In the genomic region with DNA sequence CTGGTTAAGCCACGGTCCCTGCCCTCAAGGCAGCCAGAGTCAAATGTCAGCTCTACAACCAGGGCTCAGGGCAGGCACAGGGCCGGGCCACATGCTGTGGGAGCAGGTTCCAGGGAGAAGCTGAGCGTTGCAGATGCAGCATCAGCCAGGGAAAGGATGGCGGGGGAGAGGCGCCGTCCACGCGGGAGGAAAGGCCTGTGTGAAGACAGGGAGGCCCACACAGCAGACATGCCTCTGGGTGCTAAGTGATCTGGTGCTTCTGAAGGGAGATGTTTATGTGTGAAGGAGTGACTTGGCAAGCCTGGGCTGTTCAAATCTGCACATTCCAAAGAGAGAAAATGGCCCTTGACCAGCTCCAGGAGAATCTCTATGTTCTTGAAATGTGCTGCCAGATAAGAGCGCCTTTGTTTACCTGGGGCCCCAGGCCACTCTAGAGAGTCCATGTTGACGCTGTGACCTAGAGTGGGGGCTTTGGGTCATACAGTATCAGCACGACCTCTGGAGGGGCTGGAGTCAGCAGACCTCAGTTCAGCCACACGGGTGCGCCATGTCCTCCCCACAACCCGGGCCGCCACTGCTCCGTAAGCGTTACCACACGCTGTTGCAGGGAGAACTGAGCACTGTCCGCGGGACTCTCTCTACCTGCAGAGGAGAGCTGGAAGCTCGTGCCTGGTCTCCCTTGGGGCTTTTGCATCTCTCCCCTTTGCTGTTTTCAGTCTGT, we compare ENCODE assay signal across 12 cellular contexts. TPM values are rescaled to one million over a fixed set of nuclear protein-coding genes. Genes with fewer than 3 reads are reported as not detected.
A peak's percentile ranks its signal among the peaks of the same experiment; 100 is the strongest.
DNase-seq lines count a peak whose midpoint lies in the region; ATAC-seq and TF ChIP-seq lines count a peak whose summit lies in the region.
"Had no signal": no experiment of that assay in that cellular context is flagged by ENCODE, and none has a peak within 500 bp of the region (broad histone marks: within the 10 kb centered on the region; RNA-seq: fewer than 3 reads in every experiment).

No MANE protein-coding gene starts in this region.

- no peak overlapping the region for H3K23ac ChIP-seq in IMR-90 (ENCODE audit: low read depth, low read length)

- intact Hi-C loops in IMR-90 (cut with micrococcal nuclease) (no loop called here), dorsolateral prefrontal cortex (cut with DNase I) (no loop called here), posterior cingulate gyrus (cut with DNase I) (no loop called here)

- no peak overlapping the region for H3K18ac ChIP-seq in IMR-90 (ENCODE audit: low read depth, low read length)

- H3K4me2 ChIP-seq in IMR-90 (ENCODE audit: low read depth, low read length), result no peak overlapping the region

- H3K36me3 ChIP-seq in IMR-90 (ENCODE audit: control insufficient read depth, insufficient read depth, low read length) (peaks cover 60% of the 10 kb centered on the region), MG63 (peaks cover 91% of the 10 kb centered on the region)

- in situ Hi-C loops in IMR-90 (cut with MboI; ENCODE audit: low sequenced_read_pairs), result no loop called here

- H2BK15ac ChIP-seq in IMR-90 (ENCODE audit: low read depth, low read length), result no peak overlapping the region

- H3K9me3 ChIP-seq in IMR-90 (ENCODE audit: control insufficient read depth, insufficient read depth, low read length) (no peaks in the 10 kb centered on the region), MG63 (no peaks in the 10 kb centered on the region)
- H3K9me3 ChIP-seq: breast epithelium, esophagus squamous epithelium had no signal

- no peak overlapping the region for H4K8ac ChIP-seq in IMR-90 (ENCODE audit: low read depth in 2 of 2, low read length in 2 of 2)

- H3K56ac ChIP-seq in IMR-90 (ENCODE audit: extremely low read depth, insufficient read depth, low read length), result no peak overlapping the region

- peaks cover 25 to 76% of the 10 kb centered on the region in 2 experiments for H3K79me1 ChIP-seq in IMR-90 (ENCODE audit: low read depth in 1 of 2, low read length in 2 of 2)

- peaks cover 9% of the 10 kb centered on the region for H3K9me1 ChIP-seq in IMR-90 (ENCODE audit: insufficient read depth, low read length)

- CTCF ChIA-PET in GM10248 (lab: Yijun Ruan, JAX), result interaction anchor here (1.0 to 5.1 kb wide), 8 partner anchors 8 to 112 kb away, joined by 3 to 28 read pairs (median 8); a partner anchor contains a TSS
- CTCF ChIA-PET in IMR-90 (lab: Yijun Ruan, JAX), result no interaction called here

- H3K14ac ChIP-seq in IMR-90 (replicated peaks; ENCODE audit: low read depth, low read length), result no peak overlapping the region

- H2AK9ac ChIP-seq in IMR-90 (replicated peaks; ENCODE audit: low read depth, low read length, poor library complexity), result peak overlapping the region; percentile 77

- no peak overlapping the region for H3K4ac ChIP-seq in IMR-90 (ENCODE audit: low read depth, low read length)

- H4K20me1 ChIP-seq in IMR-90 (ENCODE audit: insufficient read depth, low read length), result peaks cover 28% of the 10 kb centered on the region

- POLR2A ChIA-PET in GM10248 (lab: Yijun Ruan, JAX), result interaction anchor here (0.5 to 3.8 kb wide), 6 partner anchors 10 to 37 kb away, joined by 3 to 36 read pairs (median 4); a partner anchor contains a TSS
- POLR2A ChIA-PET in IMR-90 (lab: Charles Lee; ENCODE audit: unreplicated experiment), result no interaction called here

- no peak overlapping the region for H2AFZ ChIP-seq in IMR-90 (replicated peaks; ENCODE audit: low read length, poor library complexity)

- BruUV-seq in IMR-90 (replicated peaks; lab: Mats Ljungman, UMichigan), result no TSS peak

- H3K4me3 ChIP-seq in IMR-90 (ENCODE audit: insufficient read depth, low read depth, low read length) (no peak overlapping the region), dorsolateral prefrontal cortex (no peak overlapping the region), MG63 (no peak overlapping the region)
- H3K4me3 ChIP-seq: breast epithelium, esophagus squamous epithelium had no signal

- ATAC-seq in IMR-90 (ENCODE audit: low read depth) (peak; percentile 68), GM19463 (IDR thresholded peaks at IDR 0.05; ENCODE audit: unreplicated experiment) (no peak)

- H3K4me1 ChIP-seq in IMR-90 (ENCODE audit: control insufficient read depth, insufficient read depth, low read length), result peaks cover 3% of the 10 kb centered on the region
- H3K4me1 ChIP-seq: breast epithelium had no signal

- no peak overlapping the region for H3K9ac ChIP-seq in IMR-90 (ENCODE audit: low read depth, low read length)

- DNase-seq in GM10248 (ENCODE audit: extremely low spot score), result no peak
- peak; percentile 44 for DNase-seq in IMR-90
- DNase-seq in dorsolateral prefrontal cortex, result peak in 6 of 10 donors; percentile 66 to 83 (median 76)
- DNase-seq in posterior cingulate gyrus, result peak in 8 of 10 donors; percentile 58 to 96 (median 78)
- DNase-seq in MG63, result no peak
- no peak for DNase-seq in OCI-M1 (lab: John Stamatoyannopoulos, UW)
- DNase-seq: DMS79; esophagus squamous epithelium; NCI-H2029; NK-92 treated with Interleukin-12 subunit alpha and Interleukin-12 subunit beta, amount 100 ng/mL, for 24 hours had no signal

- TF ChIP-seq RAD21 in IMR-90 (IDR thresholded peaks at IDR 0.05; ENCODE audit: low read length), result no peak

- H4K5ac ChIP-seq in IMR-90 (ENCODE audit: low read depth, low read length), result no peak overlapping the region

- peak; percentile 29 for TF ChIP-seq CTCF in GM10248 (IDR thresholded peaks at IDR 0.05; ENCODE audit: control extremely low read depth, extremely low read depth, low read depth, missing control alignments)
- TF ChIP-seq CTCF in IMR-90 (conservative IDR thresholded peaks at IDR 0.05; ENCODE audit: low read depth, low read length), result no peak
- TF ChIP-seq CTCF in dorsolateral prefrontal cortex (IDR thresholded peaks at IDR 0.05 in 54 of 56, conservative IDR thresholded peaks at IDR 0.05 in 2 of 56; ENCODE audit: low read depth in 1 of 56, partially characterized antibody in 56 of 56), result peak in 12 of 56 donors; percentile 10 to 37 (median 15)

- H3K27ac ChIP-seq in IMR-90 (ENCODE audit: insufficient read depth, low read length), result no peak overlapping the region
- H3K27ac ChIP-seq in dorsolateral prefrontal cortex, result peak overlapping the region in 30 of 59 donors; percentile 2 to 69 (median 49)
- H3K27ac ChIP-seq: breast epithelium, esophagus squamous epithelium had no signal

- no peak overlapping the region for H2BK120ac ChIP-seq in IMR-90 (ENCODE audit: low read depth, low read length)

- 76% methylated on average over 9 of the region's 21 CpGs; no CpG with 5 or more reads in 1 of the 2 experiments for WGBS in IMR-90 (ENCODE audit: extremely low coverage in 2 of 2, insufficient read length in 1 of 2), 2 experiments

- dilution Hi-C loops in IMR-90 (cut with HindIII; ENCODE audit: low sequenced_read_pairs, unreplicated experiment), result no loop called here

- no peak overlapping the region for H2BK5ac ChIP-seq in IMR-90 (ENCODE audit: low read depth, low read length, poor library complexity, severe bottlenecking)

- H2AK5ac ChIP-seq in IMR-90 (ENCODE audit: low read depth, low read length), result no peak overlapping the region

- H3K27me3 ChIP-seq in IMR-90 (ENCODE audit: control insufficient read depth, insufficient read depth, low read length) (no peaks in the 10 kb centered on the region), dorsolateral prefrontal cortex (no peaks in the 10 kb centered on the region), MG63 (no peaks in the 10 kb centered on the region)
- H3K27me3 ChIP-seq: breast epithelium, esophagus squamous epithelium had no signal

- H4K91ac ChIP-seq in IMR-90 (ENCODE audit: insufficient read depth, low read depth, low read length), result no peak overlapping the region

- TF ChIP-seq POLR2A in IMR-90 (IDR thresholded peaks at IDR 0.05; ENCODE audit: low read depth, low read length), result no peak

- no peak overlapping the region for H2BK20ac ChIP-seq in IMR-90 (ENCODE audit: low read depth, low read length)

RNA-seq across cellular contexts. Expression of a gene that starts 15.9 kb away (rescaled TPM):
- total RNA-seq in IMR-90 (2012; rRNA removed) (2.7 and 3.3 TPM in 2 replicates), dorsolateral prefrontal cortex (10 to 100 TPM in 65 of 120 experiments, 1 to 10 TPM in 55; 5.5 to 19.9 (median 10.1) TPM)
- polyA plus RNA-seq in IMR-90 (2012; rRNA removed), result 13.3 and 15.7 TPM in 2 replicates
- polyA plus RNA-seq in IMR-90 (2012; cell fraction: cytosol; rRNA removed), result 14.8 and 22.7 TPM in 2 replicates
- polyA plus RNA-seq in IMR-90 (2012; cell fraction: nucleus; rRNA removed; ENCODE audit: low replicate concordance), result 22.9 and 36.5 TPM in 2 replicates
- total RNA-seq in MG63 (2014; rRNA removed; shearing (Covaris generic); ENCODE audit: low replicate concordance), result 4.2 and 19.0 TPM in 2 replicates

RNA-seq across cellular contexts. Expression of a gene that starts 16.2 kb away (rescaled TPM):
- total RNA-seq in IMR-90 (2012; rRNA removed) (21.3 and 26.4 TPM in 2 replicates), dorsolateral prefrontal cortex (10 to 100 TPM; 27.0 to 56.5 (median 36.4) TPM)
- 29.7 and 32.4 TPM in 2 replicates for polyA plus RNA-seq in IMR-90 (2012; rRNA removed)
- polyA plus RNA-seq in IMR-90 (2012; cell fraction: cytosol; rRNA removed), result 15.8 and 24.2 TPM in 2 replicates
- polyA plus RNA-seq in IMR-90 (2012; cell fraction: nucleus; rRNA removed; ENCODE audit: low replicate concordance), result 26.5 and 28.5 TPM in 2 replicates
- 76.0 and 81.5 TPM in 2 replicates for total RNA-seq in MG63 (2014; rRNA removed; shearing (Covaris generic); ENCODE audit: low replicate concordance)

RNA-seq across cellular contexts. Expression of a gene that starts 16.4 kb away (rescaled TPM):
- total RNA-seq in IMR-90 (2012; rRNA removed), result under 0.01 and 0.36 TPM in 2 replicates
- 0.27 and 0.31 TPM in 2 replicates for polyA plus RNA-seq in IMR-90 (2012; rRNA removed)
- polyA plus RNA-seq in IMR-90 (2012; cell fraction: cytosol; rRNA removed), result 0.29 and 0.48 TPM in 2 replicates
- polyA plus RNA-seq in IMR-90 (2012; cell fraction: nucleus; rRNA removed; ENCODE audit: low replicate concordance), result 0.24 and 0.60 TPM in 2 replicates
- 1 to 10 TPM in 52 of 120 experiments, under 1 TPM in 57, not detected in 11; 0.23 to 6.1 (median 0.96) TPM for total RNA-seq in dorsolateral prefrontal cortex
- 3.6 TPM in 1 of 2 replicates, not detected in the other for total RNA-seq in MG63 (2014; rRNA removed; shearing (Covaris generic); ENCODE audit: low replicate concordance)

RNA-seq across cellular contexts. Expression of a gene that starts 35.6 kb away (rescaled TPM):
- total RNA-seq in IMR-90 (2012; rRNA removed), result 1.1 and 1.4 TPM in 2 replicates
- polyA plus RNA-seq in IMR-90 (2012; rRNA removed), result 26.8 and 27.8 TPM in 2 replicates
- 18.6 and 33.5 TPM in 2 replicates for polyA plus RNA-seq in IMR-90 (2012; cell fraction: cytosol; rRNA removed)
- polyA plus RNA-seq in IMR-90 (2012; cell fraction: nucleus; rRNA removed; ENCODE audit: low replicate concordance), result 40.7 and 82.6 TPM in 2 replicates
- total RNA-seq in dorsolateral prefrontal cortex, result 100 to 1,000 TPM in 14 of 120 experiments, 10 to 100 TPM in 106; 61.4 to 116 (median 85.9) TPM
- total RNA-seq in MG63 (2014; rRNA removed; shearing (Covaris generic); ENCODE audit: low replicate concordance), result 5.2 and 11.5 TPM in 2 replicates

RNA-seq across cellular contexts. Expression of a gene that starts 36.0 kb away (rescaled TPM):
- total RNA-seq in IMR-90 (2012; rRNA removed) (3.6 and 5.0 TPM in 2 replicates), dorsolateral prefrontal cortex (10 to 100 TPM; 19.9 to 42.2 (median 27.8) TPM)
- polyA plus RNA-seq in IMR-90 (2012; rRNA removed), result 54.4 and 68.7 TPM in 2 replicates
- polyA plus RNA-seq in IMR-90 (2012; cell fraction: cytosol; rRNA removed), result 58.5 and 76.0 TPM in 2 replicates
- polyA plus RNA-seq in IMR-90 (2012; cell fraction: nucleus; rRNA removed; ENCODE audit: low replicate concordance), result 78.4 and 102 TPM in 2 replicates
- 12.1 and 16.5 TPM in 2 replicates for total RNA-seq in MG63 (2014; rRNA removed; shearing (Covaris generic); ENCODE audit: low replicate concordance)

Comparison
In these comparisons a context has a peak if more than half of its experiments do, and no peak if none do; other contexts are left out.
1. DNase-seq: peak in IMR-90 (single experiment), dorsolateral prefrontal cortex (6 of 10) and posterior cingulate gyrus (8 of 10); none in GM10248 (single experiment), MG63 (single experiment) and OCI-M1 (single experiment).